1 cellular context compared by ENCODE assay signal in the genomic region with DNA sequence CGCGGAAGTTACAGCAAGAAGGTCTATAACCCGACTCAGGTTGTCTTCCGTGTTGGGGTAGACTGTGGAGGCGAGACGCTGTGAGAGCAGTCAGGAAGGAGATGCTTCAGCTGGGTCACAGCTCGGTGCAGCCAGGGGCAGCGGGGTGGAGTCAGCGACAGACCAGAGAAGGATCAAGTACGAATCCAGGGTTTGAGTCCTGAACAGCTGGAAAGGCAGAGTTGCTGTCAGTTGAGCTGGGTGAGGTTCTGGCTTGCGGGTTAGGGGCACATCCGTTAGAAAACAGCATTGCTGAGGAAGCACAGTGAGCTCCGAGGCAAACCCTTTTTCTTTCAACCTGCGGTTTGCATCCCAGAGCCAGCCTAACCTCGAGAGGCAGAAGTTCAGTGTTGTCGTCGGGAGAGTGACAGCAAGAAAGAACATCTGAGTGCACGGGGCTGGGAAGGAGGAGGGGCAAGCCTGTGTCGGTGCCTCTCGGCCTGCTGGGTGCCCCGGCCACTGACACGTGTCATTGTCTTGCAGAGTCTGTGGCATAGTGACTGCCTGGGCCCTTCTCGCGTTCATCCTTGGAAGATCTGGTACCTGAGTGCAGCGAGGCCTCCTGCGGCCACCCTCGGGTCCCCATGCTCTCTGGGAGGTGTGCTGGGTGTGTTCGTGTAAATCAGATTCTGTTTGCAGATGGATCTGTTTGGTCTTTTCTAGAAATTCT.
TF ChIP-seq lines count a peak whose summit lies in the region.

No MANE protein-coding gene starts in this region.

TF ChIP-seq in WTC11, 78 proteins besides CTCF, POLR2A, EP300 and RAD21:
- TF ChIP-seq NFATC4 (CRISPR knock-in tag; IDR thresholded peaks at IDR 0.05) (no peak), FOXJ3 (CRISPR knock-in tag; IDR thresholded peaks at IDR 0.05; ENCODE audit: borderline replicate concordance) (no peak), ZNF138 (CRISPR knock-in tag; conservative IDR thresholded peaks at IDR 0.05) (no peak), ZBTB21 (CRISPR knock-in tag; IDR thresholded peaks at IDR 0.05; ENCODE audit: borderline replicate concordance) (no peak), ESRRA (CRISPR knock-in tag; IDR thresholded peaks at IDR 0.05; ENCODE audit: borderline replicate concordance) (no peak), ZNF423 (CRISPR knock-in tag; IDR thresholded peaks at IDR 0.05) (no peak), NR1H2 (CRISPR knock-in tag; IDR thresholded peaks at IDR 0.05) (no peak), MYBL2 (CRISPR knock-in tag; IDR thresholded peaks at IDR 0.05) (no peak)
- TF ChIP-seq, protein P1, sequence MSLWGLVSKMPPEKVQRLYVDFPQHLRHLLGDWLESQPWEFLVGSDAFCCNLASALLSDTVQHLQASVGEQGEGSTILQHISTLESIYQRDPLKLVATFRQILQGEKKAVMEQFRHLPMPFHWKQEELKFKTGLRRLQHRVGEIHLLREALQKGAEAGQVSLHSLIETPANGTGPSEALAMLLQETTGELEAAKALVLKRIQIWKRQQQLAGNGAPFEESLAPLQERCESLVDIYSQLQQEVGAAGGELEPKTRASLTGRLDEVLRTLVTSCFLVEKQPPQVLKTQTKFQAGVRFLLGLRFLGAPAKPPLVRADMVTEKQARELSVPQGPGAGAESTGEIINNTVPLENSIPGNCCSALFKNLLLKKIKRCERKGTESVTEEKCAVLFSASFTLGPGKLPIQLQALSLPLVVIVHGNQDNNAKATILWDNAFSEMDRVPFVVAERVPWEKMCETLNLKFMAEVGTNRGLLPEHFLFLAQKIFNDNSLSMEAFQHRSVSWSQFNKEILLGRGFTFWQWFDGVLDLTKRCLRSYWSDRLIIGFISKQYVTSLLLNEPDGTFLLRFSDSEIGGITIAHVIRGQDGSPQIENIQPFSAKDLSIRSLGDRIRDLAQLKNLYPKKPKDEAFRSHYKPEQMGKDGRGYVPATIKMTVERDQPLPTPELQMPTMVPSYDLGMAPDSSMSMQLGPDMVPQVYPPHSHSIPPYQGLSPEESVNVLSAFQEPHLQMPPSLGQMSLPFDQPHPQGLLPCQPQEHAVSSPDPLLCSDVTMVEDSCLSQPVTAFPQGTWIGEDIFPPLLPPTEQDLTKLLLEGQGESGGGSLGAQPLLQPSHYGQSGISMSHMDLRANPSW (CRISPR knock-in tag; conservative IDR thresholded peaks at IDR 0.05; ENCODE audit: low read depth) = no peak
- TF ChIP-seq, protein P2, sequence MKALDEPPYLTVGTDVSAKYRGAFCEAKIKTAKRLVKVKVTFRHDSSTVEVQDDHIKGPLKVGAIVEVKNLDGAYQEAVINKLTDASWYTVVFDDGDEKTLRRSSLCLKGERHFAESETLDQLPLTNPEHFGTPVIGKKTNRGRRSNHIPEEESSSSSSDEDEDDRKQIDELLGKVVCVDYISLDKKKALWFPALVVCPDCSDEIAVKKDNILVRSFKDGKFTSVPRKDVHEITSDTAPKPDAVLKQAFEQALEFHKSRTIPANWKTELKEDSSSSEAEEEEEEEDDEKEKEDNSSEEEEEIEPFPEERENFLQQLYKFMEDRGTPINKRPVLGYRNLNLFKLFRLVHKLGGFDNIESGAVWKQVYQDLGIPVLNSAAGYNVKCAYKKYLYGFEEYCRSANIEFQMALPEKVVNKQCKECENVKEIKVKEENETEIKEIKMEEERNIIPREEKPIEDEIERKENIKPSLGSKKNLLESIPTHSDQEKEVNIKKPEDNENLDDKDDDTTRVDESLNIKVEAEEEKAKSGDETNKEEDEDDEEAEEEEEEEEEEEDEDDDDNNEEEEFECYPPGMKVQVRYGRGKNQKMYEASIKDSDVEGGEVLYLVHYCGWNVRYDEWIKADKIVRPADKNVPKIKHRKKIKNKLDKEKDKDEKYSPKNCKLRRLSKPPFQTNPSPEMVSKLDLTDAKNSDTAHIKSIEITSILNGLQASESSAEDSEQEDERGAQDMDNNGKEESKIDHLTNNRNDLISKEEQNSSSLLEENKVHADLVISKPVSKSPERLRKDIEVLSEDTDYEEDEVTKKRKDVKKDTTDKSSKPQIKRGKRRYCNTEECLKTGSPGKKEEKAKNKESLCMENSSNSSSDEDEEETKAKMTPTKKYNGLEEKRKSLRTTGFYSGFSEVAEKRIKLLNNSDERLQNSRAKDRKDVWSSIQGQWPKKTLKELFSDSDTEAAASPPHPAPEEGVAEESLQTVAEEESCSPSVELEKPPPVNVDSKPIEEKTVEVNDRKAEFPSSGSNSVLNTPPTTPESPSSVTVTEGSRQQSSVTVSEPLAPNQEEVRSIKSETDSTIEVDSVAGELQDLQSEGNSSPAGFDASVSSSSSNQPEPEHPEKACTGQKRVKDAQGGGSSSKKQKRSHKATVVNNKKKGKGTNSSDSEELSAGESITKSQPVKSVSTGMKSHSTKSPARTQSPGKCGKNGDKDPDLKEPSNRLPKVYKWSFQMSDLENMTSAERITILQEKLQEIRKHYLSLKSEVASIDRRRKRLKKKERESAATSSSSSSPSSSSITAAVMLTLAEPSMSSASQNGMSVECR (CRISPR knock-in tag; IDR thresholded peaks at IDR 0.05; ENCODE audit: borderline replicate concordance) = no peak
- TF ChIP-seq, protein P3, sequence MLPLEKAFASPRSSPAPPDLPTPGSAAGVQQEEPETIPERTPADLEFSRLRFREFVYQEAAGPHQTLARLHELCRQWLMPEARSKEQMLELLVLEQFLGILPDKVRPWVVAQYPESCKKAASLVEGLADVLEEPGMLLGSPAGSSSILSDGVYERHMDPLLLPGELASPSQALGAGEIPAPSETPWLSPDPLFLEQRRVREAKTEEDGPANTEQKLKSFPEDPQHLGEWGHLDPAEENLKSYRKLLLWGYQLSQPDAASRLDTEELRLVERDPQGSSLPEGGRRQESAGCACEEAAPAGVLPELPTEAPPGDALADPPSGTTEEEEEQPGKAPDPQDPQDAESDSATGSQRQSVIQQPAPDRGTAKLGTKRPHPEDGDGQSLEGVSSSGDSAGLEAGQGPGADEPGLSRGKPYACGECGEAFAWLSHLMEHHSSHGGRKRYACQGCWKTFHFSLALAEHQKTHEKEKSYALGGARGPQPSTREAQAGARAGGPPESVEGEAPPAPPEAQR (CRISPR knock-in tag; IDR thresholded peaks at IDR 0.05) = no peak
- TF ChIP-seq, protein P4, sequence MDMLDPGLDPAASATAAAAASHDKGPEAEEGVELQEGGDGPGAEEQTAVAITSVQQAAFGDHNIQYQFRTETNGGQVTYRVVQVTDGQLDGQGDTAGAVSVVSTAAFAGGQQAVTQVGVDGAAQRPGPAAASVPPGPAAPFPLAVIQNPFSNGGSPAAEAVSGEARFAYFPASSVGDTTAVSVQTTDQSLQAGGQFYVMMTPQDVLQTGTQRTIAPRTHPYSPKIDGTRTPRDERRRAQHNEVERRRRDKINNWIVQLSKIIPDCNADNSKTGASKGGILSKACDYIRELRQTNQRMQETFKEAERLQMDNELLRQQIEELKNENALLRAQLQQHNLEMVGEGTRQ (CRISPR knock-in tag; IDR thresholded peaks at IDR 0.05) = no peak
- TF ChIP-seq, protein P5, sequence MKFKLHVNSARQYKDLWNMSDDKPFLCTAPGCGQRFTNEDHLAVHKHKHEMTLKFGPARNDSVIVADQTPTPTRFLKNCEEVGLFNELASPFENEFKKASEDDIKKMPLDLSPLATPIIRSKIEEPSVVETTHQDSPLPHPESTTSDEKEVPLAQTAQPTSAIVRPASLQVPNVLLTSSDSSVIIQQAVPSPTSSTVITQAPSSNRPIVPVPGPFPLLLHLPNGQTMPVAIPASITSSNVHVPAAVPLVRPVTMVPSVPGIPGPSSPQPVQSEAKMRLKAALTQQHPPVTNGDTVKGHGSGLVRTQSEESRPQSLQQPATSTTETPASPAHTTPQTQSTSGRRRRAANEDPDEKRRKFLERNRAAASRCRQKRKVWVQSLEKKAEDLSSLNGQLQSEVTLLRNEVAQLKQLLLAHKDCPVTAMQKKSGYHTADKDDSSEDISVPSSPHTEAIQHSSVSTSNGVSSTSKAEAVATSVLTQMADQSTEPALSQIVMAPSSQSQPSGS (CRISPR knock-in tag; IDR thresholded peaks at IDR 0.05; ENCODE audit: borderline replicate concordance, low read depth) = no peak
- TF ChIP-seq, protein P6, sequence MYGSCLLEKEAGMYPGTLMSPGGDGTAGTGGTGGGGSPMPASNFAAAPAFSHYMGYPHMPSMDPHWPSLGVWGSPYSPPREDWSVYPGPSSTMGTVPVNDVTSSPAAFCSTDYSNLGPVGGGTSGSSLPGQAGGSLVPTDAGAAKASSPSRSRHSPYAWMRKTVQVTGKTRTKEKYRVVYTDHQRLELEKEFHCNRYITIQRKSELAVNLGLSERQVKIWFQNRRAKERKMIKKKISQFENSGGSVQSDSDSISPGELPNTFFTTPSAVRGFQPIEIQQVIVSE (CRISPR knock-in tag; IDR thresholded peaks at IDR 0.05; ENCODE audit: borderline replicate concordance) = no peak
